ENCODE assay signal across 1 cellular context in the genomic region with DNA sequence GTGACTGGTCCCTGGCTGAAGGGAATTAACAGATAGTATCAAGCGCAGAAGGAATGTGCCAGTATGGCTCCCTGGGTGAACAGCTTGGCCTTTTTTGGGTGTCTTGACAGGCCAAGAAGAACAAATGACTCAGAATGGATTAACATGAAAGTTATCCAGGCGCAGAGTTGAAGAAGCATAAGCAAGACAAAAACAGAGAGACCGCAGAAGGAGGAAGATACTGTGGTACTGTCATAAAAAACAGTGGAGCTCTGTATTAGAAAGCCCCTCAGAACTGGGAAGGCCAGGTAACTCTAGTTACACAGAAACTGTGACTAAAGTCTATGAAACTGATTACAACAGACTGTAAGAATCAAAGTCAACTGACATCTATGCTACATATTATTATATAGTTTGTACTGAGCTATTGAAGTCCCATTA.
A peak's percentile ranks its signal among the peaks of the same experiment; 100 is the strongest.
TF ChIP-seq lines count a peak whose summit lies in the region.

No MANE protein-coding gene starts in this region.

TF ChIP-seq in GM12878, 131 proteins besides CTCF, POLR2A, EP300 and RAD21 (continued from another document):
- TF ChIP-seq WRNIP1 (IDR thresholded peaks at IDR 0.05; ENCODE audit: borderline replicate concordance, low read depth, low read length) (no peak), ASH2L (IDR thresholded peaks at IDR 0.05; ENCODE audit: borderline replicate concordance, low read depth) (0 out of 2 replicates have a peak, but pooled peaks have one; percentile 64), NR2C1 (IDR thresholded peaks at IDR 0.05) (no peak), CBFB (IDR thresholded peaks at IDR 0.05; ENCODE audit: low read depth) (0 out of 2 replicates have a peak, but pooled peaks have one; percentile 25), RCOR1 (conservative IDR thresholded peaks at IDR 0.05; ENCODE audit: low read depth, low read length) (no peak), ZSCAN29 (IDR thresholded peaks at IDR 0.05) (peak; percentile 34; the same call in 1 of the 2 replicates), SMAD5 (IDR thresholded peaks at IDR 0.05; ENCODE audit: low read depth) (peak; percentile 56)
- TF ChIP-seq, protein P1, sequence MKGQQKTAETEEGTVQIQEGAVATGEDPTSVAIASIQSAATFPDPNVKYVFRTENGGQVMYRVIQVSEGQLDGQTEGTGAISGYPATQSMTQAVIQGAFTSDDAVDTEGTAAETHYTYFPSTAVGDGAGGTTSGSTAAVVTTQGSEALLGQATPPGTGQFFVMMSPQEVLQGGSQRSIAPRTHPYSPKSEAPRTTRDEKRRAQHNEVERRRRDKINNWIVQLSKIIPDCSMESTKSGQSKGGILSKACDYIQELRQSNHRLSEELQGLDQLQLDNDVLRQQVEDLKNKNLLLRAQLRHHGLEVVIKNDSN (IDR thresholded peaks at IDR 0.05; ENCODE audit: borderline replicate concordance, extremely low read length, insufficient read depth, low read depth, low read length): no peak
- TF ChIP-seq, protein P2, sequence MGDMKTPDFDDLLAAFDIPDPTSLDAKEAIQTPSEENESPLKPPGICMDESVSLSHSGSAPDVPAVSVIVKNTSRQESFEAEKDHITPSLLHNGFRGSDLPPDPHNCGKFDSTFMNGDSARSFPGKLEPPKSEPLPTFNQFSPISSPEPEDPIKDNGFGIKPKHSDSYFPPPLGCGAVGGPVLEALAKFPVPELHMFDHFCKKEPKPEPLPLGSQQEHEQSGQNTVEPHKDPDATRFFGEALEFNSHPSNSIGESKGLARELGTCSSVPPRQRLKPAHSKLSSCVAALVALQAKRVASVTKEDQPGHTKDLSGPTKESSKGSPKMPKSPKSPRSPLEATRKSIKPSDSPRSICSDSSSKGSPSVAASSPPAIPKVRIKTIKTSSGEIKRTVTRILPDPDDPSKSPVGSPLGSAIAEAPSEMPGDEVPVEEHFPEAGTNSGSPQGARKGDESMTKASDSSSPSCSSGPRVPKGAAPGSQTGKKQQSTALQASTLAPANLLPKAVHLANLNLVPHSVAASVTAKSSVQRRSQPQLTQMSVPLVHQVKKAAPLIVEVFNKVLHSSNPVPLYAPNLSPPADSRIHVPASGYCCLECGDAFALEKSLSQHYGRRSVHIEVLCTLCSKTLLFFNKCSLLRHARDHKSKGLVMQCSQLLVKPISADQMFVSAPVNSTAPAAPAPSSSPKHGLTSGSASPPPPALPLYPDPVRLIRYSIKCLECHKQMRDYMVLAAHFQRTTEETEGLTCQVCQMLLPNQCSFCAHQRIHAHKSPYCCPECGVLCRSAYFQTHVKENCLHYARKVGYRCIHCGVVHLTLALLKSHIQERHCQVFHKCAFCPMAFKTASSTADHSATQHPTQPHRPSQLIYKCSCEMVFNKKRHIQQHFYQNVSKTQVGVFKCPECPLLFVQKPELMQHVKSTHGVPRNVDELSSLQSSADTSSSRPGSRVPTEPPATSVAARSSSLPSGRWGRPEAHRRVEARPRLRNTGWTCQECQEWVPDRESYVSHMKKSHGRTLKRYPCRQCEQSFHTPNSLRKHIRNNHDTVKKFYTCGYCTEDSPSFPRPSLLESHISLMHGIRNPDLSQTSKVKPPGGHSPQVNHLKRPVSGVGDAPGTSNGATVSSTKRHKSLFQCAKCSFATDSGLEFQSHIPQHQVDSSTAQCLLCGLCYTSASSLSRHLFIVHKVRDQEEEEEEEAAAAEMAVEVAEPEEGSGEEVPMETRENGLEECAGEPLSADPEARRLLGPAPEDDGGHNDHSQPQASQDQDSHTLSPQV (IDR thresholded peaks at IDR 0.05): 0 out of 2 replicates have a peak, but pooled peaks have one; percentile 30
- TF ChIP-seq, protein P3, sequence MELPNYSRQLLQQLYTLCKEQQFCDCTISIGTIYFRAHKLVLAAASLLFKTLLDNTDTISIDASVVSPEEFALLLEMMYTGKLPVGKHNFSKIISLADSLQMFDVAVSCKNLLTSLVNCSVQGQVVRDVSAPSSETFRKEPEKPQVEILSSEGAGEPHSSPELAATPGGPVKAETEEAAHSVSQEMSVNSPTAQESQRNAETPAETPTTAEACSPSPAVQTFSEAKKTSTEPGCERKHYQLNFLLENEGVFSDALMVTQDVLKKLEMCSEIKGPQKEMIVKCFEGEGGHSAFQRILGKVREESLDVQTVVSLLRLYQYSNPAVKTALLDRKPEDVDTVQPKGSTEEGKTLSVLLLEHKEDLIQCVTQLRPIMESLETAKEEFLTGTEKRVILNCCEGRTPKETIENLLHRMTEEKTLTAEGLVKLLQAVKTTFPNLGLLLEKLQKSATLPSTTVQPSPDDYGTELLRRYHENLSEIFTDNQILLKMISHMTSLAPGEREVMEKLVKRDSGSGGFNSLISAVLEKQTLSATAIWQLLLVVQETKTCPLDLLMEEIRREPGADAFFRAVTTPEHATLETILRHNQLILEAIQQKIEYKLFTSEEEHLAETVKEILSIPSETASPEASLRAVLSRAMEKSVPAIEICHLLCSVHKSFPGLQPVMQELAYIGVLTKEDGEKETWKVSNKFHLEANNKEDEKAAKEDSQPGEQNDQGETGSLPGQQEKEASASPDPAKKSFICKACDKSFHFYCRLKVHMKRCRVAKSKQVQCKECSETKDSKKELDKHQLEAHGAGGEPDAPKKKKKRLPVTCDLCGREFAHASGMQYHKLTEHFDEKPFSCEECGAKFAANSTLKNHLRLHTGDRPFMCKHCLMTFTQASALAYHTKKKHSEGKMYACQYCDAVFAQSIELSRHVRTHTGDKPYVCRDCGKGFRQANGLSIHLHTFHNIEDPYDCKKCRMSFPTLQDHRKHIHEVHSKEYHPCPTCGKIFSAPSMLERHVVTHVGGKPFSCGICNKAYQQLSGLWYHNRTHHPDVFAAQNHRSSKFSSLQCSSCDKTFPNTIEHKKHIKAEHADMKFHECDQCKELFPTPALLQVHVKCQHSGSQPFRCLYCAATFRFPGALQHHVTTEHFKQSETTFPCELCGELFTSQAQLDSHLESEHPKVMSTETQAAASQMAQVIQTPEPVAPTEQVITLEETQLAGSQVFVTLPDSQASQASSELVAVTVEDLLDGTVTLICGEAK (IDR thresholded peaks at IDR 0.05; ENCODE audit: borderline replicate concordance): no peak
- TF ChIP-seq, protein P4, sequence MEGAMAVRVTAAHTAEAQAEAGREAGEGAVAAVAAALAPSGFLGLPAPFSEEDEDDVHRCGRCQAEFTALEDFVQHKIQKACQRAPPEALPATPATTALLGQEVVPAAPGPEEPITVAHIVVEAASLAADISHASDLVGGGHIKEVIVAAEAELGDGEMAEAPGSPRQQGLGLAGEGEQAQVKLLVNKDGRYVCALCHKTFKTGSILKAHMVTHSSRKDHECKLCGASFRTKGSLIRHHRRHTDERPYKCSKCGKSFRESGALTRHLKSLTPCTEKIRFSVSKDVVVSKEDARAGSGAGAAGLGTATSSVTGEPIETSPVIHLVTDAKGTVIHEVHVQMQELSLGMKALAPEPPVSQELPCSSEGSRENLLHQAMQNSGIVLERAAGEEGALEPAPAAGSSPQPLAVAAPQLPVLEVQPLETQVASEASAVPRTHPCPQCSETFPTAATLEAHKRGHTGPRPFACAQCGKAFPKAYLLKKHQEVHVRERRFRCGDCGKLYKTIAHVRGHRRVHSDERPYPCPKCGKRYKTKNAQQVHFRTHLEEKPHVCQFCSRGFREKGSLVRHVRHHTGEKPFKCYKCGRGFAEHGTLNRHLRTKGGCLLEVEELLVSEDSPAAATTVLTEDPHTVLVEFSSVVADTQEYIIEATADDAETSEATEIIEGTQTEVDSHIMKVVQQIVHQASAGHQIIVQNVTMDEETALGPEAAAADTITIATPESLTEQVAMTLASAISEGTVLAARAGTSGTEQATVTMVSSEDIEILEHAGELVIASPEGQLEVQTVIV (IDR thresholded peaks at IDR 0.05; ENCODE audit: borderline replicate concordance, partially characterized antibody): no peak
